1 cellular context compared by ENCODE assay signal in genomic region chr21:39385299-39386145, GRCh38.
A peak's percentile ranks its signal among the peaks of the same experiment; 100 is the strongest.
TF ChIP-seq lines count a peak whose summit lies in the region.

No MANE protein-coding gene starts in this region.

TF ChIP-seq in HepG2, 621 proteins besides CTCF, POLR2A, EP300 and RAD21 (continued from another document and continues in another):
- TF ChIP-seq THRA (CRISPR knock-in tag; IDR thresholded peaks at IDR 0.05; ENCODE audit: borderline replicate concordance) (no peak; the same call in 1 of the 2 replicates), ZSCAN30 (CRISPR knock-in tag; IDR thresholded peaks at IDR 0.05) (no peak), ARID2 (CRISPR knock-in tag; IDR thresholded peaks at IDR 0.05; ENCODE audit: borderline replicate concordance) (no peak), FIP1L1 (IDR thresholded peaks at IDR 0.05; ENCODE audit: borderline replicate concordance, insufficient read depth, low read depth, low read length) (0 out of 2 replicates have a peak, but pooled peaks have one; percentile 63), ZFP36 (IDR thresholded peaks at IDR 0.05; ENCODE audit: borderline replicate concordance, low read depth, low read length, partially characterized antibody) (no peak), ZNF253 (CRISPR knock-in tag; IDR thresholded peaks at IDR 0.05; ENCODE audit: borderline replicate concordance) (no peak), ZNF639 (CRISPR knock-in tag; conservative IDR thresholded peaks at IDR 0.05) (peak; percentile 78; the same call in 1 of the 2 replicates), ZNF451 (CRISPR knock-in tag; IDR thresholded peaks at IDR 0.05) (peak; percentile 73; the same call in 1 of the 2 replicates), MYPOP (CRISPR knock-in tag; IDR thresholded peaks at IDR 0.05) (peak; percentile 75; the same call in 1 of the 2 replicates), KLF9 (CRISPR knock-in tag; IDR thresholded peaks at IDR 0.05; ENCODE audit: low read depth) (peak; percentile 72; the same call in 1 of the 2 replicates), MXD4 (CRISPR knock-in tag; IDR thresholded peaks at IDR 0.05) (0 out of 2 replicates have a peak, but pooled peaks have one; percentile 37), KDM1A (CRISPR knock-in tag; IDR thresholded peaks at IDR 0.05) (peak; percentile 30; the same call in 1 of the 2 replicates), ZIK1 (CRISPR knock-in tag; IDR thresholded peaks at IDR 0.05; ENCODE audit: borderline replicate concordance, low read depth) (no peak), SP5 (CRISPR knock-in tag; IDR thresholded peaks at IDR 0.05; ENCODE audit: borderline replicate concordance, low read depth) (no peak), ZBTB8A (CRISPR knock-in tag; IDR thresholded peaks at IDR 0.05; ENCODE audit: borderline replicate concordance, low read depth) (no peak), PTBP1 (IDR thresholded peaks at IDR 0.05; ENCODE audit: low read depth, low read length, poor library complexity, severe bottlenecking) (no peak), CC2D1A (CRISPR knock-in tag; IDR thresholded peaks at IDR 0.05) (no peak), ZNF577 (CRISPR knock-in tag; IDR thresholded peaks at IDR 0.05; ENCODE audit: borderline replicate concordance, low read depth) (no peak), ZNF713 (CRISPR knock-in tag; IDR thresholded peaks at IDR 0.05) (no peak), ZNF552 (CRISPR knock-in tag; IDR thresholded peaks at IDR 0.05; ENCODE audit: borderline replicate concordance) (no peak), ZNF382 (CRISPR knock-in tag; IDR thresholded peaks at IDR 0.05; ENCODE audit: borderline replicate concordance) (no peak), LRRFIP1 (CRISPR knock-in tag; conservative IDR thresholded peaks at IDR 0.05) (no peak), SYNCRIP (IDR thresholded peaks at IDR 0.05; ENCODE audit: insufficient read depth, low read depth, low read length) (no peak), RFX1 (IDR thresholded peaks at IDR 0.05) (no peak), NFKB2 (CRISPR knock-in tag; IDR thresholded peaks at IDR 0.05; ENCODE audit: borderline replicate concordance) (peak; percentile 72; the same call in 1 of the 2 replicates), ZNF20 (CRISPR knock-in tag; IDR thresholded peaks at IDR 0.05) (no peak), RFX5 (IDR thresholded peaks at IDR 0.05; ENCODE audit: low read depth, low read length) (no peak), HMG20B (CRISPR knock-in tag; conservative IDR thresholded peaks at IDR 0.05) (no peak), ZBTB7B (CRISPR knock-in tag; IDR thresholded peaks at IDR 0.05) (peak; percentile 66; the same call in 1 of the 2 replicates), ZFY (CRISPR knock-in tag; IDR thresholded peaks at IDR 0.05) (peak; percentile 54), NR2C2 (CRISPR knock-in tag; IDR thresholded peaks at IDR 0.05; ENCODE audit: borderline replicate concordance) (peak; percentile 61), ZNF720 (CRISPR knock-in tag; IDR thresholded peaks at IDR 0.05) (no peak), ARNTL (CRISPR knock-in tag; IDR thresholded peaks at IDR 0.05) (peak; percentile 77; the same call in 1 of the 2 replicates), AHR (CRISPR knock-in tag; IDR thresholded peaks at IDR 0.05) (peak; percentile 68; the same call in 1 of the 2 replicates), ZNF704 (CRISPR knock-in tag; IDR thresholded peaks at IDR 0.05; ENCODE audit: borderline replicate concordance) (0 out of 2 replicates have a peak, but pooled peaks have one; percentile 56), TFE3 (CRISPR knock-in tag; IDR thresholded peaks at IDR 0.05) (peak; percentile 72), ZNF383 (CRISPR knock-in tag; IDR thresholded peaks at IDR 0.05; ENCODE audit: borderline replicate concordance) (no peak), PRPF4 (IDR thresholded peaks at IDR 0.05; ENCODE audit: low read depth, low read length, poor library complexity, severe bottlenecking) (no peak), CBFB (CRISPR knock-in tag; IDR thresholded peaks at IDR 0.05) (peak; percentile 75; the same call in 1 of the 2 replicates), FLYWCH1 (CRISPR knock-in tag; IDR thresholded peaks at IDR 0.05) (no peak), HBP1 (CRISPR knock-in tag; IDR thresholded peaks at IDR 0.05; ENCODE audit: low read depth) (no peak), NR1H2 (CRISPR knock-in tag; IDR thresholded peaks at IDR 0.05; ENCODE audit: borderline replicate concordance, low read depth) (no peak), ZMAT5 (CRISPR knock-in tag; IDR thresholded peaks at IDR 0.05; ENCODE audit: borderline replicate concordance, low read depth) (no peak), TMF1 (CRISPR knock-in tag; IDR thresholded peaks at IDR 0.05; ENCODE audit: low read depth) (no peak), MAFF (IDR thresholded peaks at IDR 0.05; ENCODE audit: low read depth, low read length) (no peak), RNF219 (CRISPR knock-in tag; IDR thresholded peaks at IDR 0.05) (no peak), ZMYM4 (CRISPR knock-in tag; IDR thresholded peaks at IDR 0.05) (peak; percentile 67), ESRRA (CRISPR knock-in tag; IDR thresholded peaks at IDR 0.05; ENCODE audit: low read depth) (no peak), KMT2A (CRISPR knock-in tag; IDR thresholded peaks at IDR 0.05) (no peak), PPARG (CRISPR knock-in tag; conservative IDR thresholded peaks at IDR 0.05) (no peak), ZNF674 (CRISPR knock-in tag; IDR thresholded peaks at IDR 0.05; ENCODE audit: low read depth) (no peak), TBP (CRISPR knock-in tag; IDR thresholded peaks at IDR 0.05) (no peak), AKAP8 (CRISPR knock-in tag; IDR thresholded peaks at IDR 0.05) (peak; percentile 76; the same call in 1 of the 2 replicates), ZFP36L2 (CRISPR knock-in tag; IDR thresholded peaks at IDR 0.05) (no peak), CHD4 (IDR thresholded peaks at IDR 0.05; ENCODE audit: borderline replicate concordance, low read length) (no peak), GMEB2 (CRISPR knock-in tag; IDR thresholded peaks at IDR 0.05; ENCODE audit: low read depth) (no peak), SPEN (CRISPR knock-in tag; IDR thresholded peaks at IDR 0.05; ENCODE audit: low read depth) (peak; percentile 99), HNRNPH1 (optimal IDR thresholded peaks at IDR 0.05; ENCODE audit: low read depth, low read length) (no peak)
